In the genomic region with DNA sequence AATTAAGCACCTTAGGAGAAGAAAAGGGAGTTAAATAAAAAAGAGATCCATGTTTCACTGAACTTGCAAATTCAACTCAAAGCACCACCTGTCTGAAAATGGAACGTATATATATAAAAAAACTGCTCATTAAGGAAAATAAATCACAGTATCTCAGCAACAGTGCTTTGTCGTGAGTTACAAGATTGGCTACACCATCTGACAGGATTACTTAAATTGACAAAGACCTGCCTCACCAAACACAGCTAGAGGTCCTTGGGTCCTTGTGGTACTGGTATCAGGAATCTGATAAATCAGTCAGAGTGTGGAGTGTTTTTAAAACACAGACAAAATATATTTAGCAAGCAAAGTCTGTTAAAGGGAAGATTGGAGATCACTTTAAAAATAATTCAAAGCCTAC, we compare ENCODE assay signal across 1 cellular context.
TF ChIP-seq lines count a peak whose summit lies in the region.

No MANE protein-coding gene starts in this region.

TF ChIP-seq in GM23338, 12 proteins besides CTCF, POLR2A, EP300 and RAD21 (continued from another document):
- TF ChIP-seq, protein P1, sequence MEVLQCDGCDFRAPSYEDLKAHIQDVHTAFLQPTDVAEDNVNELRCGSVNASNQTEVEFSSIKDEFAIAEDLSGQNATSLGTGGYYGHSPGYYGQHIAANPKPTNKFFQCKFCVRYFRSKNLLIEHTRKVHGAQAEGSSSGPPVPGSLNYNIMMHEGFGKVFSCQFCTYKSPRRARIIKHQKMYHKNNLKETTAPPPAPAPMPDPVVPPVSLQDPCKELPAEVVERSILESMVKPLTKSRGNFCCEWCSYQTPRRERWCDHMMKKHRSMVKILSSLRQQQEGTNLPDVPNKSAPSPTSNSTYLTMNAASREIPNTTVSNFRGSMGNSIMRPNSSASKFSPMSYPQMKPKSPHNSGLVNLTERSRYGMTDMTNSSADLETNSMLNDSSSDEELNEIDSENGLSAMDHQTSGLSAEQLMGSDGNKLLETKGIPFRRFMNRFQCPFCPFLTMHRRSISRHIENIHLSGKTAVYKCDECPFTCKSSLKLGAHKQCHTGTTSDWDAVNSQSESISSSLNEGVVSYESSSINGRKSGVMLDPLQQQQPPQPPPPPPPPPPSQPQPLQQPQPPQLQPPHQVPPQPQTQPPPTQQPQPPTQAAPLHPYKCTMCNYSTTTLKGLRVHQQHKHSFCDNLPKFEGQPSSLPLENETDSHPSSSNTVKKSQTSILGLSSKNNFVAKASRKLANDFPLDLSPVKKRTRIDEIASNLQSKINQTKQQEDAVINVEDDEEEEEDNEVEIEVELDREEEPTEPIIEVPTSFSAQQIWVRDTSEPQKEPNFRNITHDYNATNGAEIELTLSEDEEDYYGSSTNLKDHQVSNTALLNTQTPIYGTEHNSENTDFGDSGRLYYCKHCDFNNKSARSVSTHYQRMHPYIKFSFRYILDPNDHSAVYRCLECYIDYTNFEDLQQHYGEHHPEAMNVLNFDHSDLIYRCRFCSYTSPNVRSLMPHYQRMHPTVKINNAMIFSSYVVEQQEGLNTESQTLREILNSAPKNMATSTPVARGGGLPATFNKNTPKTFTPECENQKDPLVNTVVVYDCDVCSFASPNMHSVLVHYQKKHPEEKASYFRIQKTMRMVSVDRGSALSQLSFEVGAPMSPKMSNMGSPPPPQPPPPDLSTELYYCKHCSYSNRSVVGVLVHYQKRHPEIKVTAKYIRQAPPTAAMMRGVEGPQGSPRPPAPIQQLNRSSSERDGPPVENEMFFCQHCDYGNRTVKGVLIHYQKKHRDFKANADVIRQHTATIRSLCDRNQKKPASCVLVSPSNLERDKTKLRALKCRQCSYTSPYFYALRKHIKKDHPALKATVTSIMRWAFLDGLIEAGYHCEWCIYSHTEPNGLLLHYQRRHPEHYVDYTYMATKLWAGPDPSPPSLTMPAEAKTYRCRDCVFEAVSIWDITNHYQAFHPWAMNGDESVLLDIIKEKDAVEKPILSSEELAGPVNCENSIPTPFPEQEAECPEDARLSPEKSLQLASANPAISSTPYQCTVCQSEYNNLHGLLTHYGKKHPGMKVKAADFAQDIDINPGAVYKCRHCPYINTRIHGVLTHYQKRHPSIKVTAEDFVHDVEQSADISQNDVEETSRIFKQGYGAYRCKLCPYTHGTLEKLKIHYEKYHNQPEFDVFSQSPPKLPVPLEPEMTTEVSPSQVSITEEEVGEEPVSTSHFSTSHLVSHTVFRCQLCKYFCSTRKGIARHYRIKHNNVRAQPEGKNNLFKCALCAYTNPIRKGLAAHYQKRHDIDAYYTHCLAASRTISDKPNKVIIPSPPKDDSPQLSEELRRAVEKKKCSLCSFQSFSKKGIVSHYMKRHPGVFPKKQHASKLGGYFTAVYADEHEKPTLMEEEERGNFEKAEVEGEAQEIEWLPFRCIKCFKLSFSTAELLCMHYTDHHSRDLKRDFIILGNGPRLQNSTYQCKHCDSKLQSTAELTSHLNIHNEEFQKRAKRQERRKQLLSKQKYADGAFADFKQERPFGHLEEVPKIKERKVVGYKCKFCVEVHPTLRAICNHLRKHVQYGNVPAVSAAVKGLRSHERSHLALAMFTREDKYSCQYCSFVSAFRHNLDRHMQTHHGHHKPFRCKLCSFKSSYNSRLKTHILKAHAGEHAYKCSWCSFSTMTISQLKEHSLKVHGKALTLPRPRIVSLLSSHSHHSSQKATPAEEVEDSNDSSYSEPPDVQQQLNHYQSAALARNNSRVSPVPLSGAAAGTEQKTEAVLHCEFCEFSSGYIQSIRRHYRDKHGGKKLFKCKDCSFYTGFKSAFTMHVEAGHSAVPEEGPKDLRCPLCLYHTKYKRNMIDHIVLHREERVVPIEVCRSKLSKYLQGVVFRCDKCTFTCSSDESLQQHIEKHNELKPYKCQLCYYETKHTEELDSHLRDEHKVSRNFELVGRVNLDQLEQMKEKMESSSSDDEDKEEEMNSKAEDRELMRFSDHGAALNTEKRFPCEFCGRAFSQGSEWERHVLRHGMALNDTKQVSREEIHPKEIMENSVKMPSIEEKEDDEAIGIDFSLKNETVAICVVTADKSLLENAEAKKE (CRISPR knock-in tag; IDR thresholded peaks at IDR 0.05), result no peak
- TF ChIP-seq, protein P2, sequence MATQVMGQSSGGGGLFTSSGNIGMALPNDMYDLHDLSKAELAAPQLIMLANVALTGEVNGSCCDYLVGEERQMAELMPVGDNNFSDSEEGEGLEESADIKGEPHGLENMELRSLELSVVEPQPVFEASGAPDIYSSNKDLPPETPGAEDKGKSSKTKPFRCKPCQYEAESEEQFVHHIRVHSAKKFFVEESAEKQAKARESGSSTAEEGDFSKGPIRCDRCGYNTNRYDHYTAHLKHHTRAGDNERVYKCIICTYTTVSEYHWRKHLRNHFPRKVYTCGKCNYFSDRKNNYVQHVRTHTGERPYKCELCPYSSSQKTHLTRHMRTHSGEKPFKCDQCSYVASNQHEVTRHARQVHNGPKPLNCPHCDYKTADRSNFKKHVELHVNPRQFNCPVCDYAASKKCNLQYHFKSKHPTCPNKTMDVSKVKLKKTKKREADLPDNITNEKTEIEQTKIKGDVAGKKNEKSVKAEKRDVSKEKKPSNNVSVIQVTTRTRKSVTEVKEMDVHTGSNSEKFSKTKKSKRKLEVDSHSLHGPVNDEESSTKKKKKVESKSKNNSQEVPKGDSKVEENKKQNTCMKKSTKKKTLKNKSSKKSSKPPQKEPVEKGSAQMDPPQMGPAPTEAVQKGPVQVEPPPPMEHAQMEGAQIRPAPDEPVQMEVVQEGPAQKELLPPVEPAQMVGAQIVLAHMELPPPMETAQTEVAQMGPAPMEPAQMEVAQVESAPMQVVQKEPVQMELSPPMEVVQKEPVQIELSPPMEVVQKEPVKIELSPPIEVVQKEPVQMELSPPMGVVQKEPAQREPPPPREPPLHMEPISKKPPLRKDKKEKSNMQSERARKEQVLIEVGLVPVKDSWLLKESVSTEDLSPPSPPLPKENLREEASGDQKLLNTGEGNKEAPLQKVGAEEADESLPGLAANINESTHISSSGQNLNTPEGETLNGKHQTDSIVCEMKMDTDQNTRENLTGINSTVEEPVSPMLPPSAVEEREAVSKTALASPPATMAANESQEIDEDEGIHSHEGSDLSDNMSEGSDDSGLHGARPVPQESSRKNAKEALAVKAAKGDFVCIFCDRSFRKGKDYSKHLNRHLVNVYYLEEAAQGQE (IDR thresholded peaks at IDR 0.05; ENCODE audit: unreplicated experiment), result no peak
- TF ChIP-seq STAT1 (IDR thresholded peaks at IDR 0.05; ENCODE audit: unreplicated experiment), result no peak
- no peak for TF ChIP-seq EZH2 (IDR thresholded peaks at IDR 0.05; ENCODE audit: low read depth, unreplicated experiment)
- no peak for TF ChIP-seq JUNB (IDR thresholded peaks at IDR 0.05; ENCODE audit: unreplicated experiment)
- no peak for TF ChIP-seq POLR2AphosphoS5 (IDR thresholded peaks at IDR 0.05; ENCODE audit: low read depth)
- TF ChIP-seq EZH2phosphoT487 (IDR thresholded peaks at IDR 0.05; ENCODE audit: unreplicated experiment), result no peak
- no peak for TF ChIP-seq ZNF331 (CRISPR knock-in tag; IDR thresholded peaks at IDR 0.05; ENCODE audit: low read depth)
- no peak for TF ChIP-seq NANOG (IDR thresholded peaks at IDR 0.05; ENCODE audit: borderline replicate concordance)
- TF ChIP-seq, protein P3, sequence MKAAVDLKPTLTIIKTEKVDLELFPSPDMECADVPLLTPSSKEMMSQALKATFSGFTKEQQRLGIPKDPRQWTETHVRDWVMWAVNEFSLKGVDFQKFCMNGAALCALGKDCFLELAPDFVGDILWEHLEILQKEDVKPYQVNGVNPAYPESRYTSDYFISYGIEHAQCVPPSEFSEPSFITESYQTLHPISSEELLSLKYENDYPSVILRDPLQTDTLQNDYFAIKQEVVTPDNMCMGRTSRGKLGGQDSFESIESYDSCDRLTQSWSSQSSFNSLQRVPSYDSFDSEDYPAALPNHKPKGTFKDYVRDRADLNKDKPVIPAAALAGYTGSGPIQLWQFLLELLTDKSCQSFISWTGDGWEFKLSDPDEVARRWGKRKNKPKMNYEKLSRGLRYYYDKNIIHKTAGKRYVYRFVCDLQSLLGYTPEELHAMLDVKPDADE (IDR thresholded peaks at IDR 0.05), result no peak
- no peak for TF ChIP-seq CREB1 (CRISPR knock-in tag; IDR thresholded peaks at IDR 0.05; ENCODE audit: low read depth)
